ENCODE assay signal across 1 cellular context in the genomic region with DNA sequence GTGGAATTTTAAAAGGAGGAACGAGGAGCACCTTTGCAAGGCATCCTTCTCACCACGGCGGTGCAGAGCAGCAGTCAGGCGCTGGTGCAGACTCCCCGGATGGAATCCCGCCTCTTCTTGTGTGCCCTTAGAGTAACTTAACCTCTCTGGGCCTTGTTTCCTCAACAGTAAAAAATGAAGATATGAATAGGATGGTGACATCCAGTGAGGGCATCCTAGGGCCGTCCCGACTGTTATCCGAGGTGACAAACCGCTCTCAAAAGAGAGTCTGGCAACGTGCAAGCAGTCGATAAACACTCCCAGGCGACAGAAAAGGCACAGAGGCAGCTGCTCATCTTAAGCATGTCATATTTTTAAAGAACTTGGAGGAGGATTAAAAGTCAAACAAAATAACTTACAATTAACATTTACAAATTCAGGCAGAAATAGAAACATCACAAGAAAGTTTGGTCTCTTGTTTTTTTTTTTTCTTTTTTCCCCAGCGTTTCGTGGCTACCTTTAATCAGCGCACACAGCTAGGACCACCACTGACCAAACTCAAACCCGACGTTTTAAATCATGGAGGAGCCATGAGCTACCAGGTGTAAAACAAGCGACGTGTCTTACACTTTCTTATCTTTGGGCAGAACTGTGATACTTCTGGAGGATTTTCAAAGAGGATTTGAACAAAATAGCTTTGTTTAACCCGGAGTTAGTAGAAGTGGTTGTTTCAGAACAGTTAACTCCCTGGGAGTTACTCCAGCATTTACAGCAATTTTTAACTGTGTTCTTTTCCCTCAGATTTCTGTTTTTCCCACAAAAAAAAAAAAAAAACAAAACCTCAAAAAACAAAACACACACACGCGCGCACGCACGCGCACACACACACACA.
TF ChIP-seq lines count a peak whose summit lies in the region.

No MANE protein-coding gene starts in this region.

TF ChIP-seq in IMR-90, 13 proteins besides CTCF, POLR2A, EP300 and RAD21:
- TF ChIP-seq CHD1 (IDR thresholded peaks at IDR 0.05; ENCODE audit: low read depth, low read length) = no peak
- no peak for TF ChIP-seq RCOR1 (IDR thresholded peaks at IDR 0.05; ENCODE audit: insufficient replicate concordance, low read length)
- TF ChIP-seq ELK1 (IDR thresholded peaks at IDR 0.05; ENCODE audit: borderline replicate concordance, low read depth, low read length) = no peak
- TF ChIP-seq NFE2L2 (IDR thresholded peaks at IDR 0.05; ENCODE audit: low read depth, low read length) = no peak
- no peak for TF ChIP-seq MXI1 (IDR thresholded peaks at IDR 0.05; ENCODE audit: borderline replicate concordance, low read depth, low read length)
- no peak for TF ChIP-seq SMC3 (IDR thresholded peaks at IDR 0.05; ENCODE audit: low read depth, low read length)
